In the genomic region with DNA sequence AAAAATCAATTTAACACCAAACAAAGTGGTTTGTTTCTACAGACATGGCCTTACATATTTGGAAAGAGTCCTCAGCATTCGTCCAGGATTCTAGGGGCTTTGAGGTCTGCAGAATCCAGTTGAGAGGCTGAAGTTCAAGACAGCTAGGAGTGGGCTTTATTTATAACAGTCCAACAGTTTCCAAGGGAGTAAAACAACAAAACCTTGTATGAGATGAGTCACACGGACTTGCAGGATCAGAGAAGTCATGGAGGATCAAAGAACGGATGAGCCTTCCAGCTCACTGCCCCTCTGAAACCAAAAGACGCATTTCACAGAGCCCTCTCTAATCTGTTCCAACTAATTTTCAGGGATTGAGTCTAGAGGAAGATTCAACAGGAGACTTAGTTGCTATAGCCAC, we compare ENCODE assay signal across 2 cellular contexts.
TF ChIP-seq lines count a peak whose summit lies in the region.

No MANE protein-coding gene starts in this region.

TF ChIP-seq in SK-N-SH, 30 proteins besides CTCF, POLR2A, EP300 and RAD21:
- no peak for TF ChIP-seq GABPA (IDR thresholded peaks at IDR 0.05; ENCODE audit: low read depth)
- no peak for TF ChIP-seq MXI1 (IDR thresholded peaks at IDR 0.05; ENCODE audit: low read depth, low read length)
- TF ChIP-seq MAX (IDR thresholded peaks at IDR 0.05; ENCODE audit: low read depth): no peak
- TF ChIP-seq EZH2phosphoT487 (IDR thresholded peaks at IDR 0.05; ENCODE audit: borderline replicate concordance, low read depth): no peak
- TF ChIP-seq FOSL2 (IDR thresholded peaks at IDR 0.05; ENCODE audit: borderline replicate concordance, low read depth): no peak
- TF ChIP-seq SMC3 (IDR thresholded peaks at IDR 0.05; ENCODE audit: low read depth, low read length): no peak
- no peak for TF ChIP-seq NFIC (IDR thresholded peaks at IDR 0.05; ENCODE audit: borderline replicate concordance)
- TF ChIP-seq, protein P1, sequence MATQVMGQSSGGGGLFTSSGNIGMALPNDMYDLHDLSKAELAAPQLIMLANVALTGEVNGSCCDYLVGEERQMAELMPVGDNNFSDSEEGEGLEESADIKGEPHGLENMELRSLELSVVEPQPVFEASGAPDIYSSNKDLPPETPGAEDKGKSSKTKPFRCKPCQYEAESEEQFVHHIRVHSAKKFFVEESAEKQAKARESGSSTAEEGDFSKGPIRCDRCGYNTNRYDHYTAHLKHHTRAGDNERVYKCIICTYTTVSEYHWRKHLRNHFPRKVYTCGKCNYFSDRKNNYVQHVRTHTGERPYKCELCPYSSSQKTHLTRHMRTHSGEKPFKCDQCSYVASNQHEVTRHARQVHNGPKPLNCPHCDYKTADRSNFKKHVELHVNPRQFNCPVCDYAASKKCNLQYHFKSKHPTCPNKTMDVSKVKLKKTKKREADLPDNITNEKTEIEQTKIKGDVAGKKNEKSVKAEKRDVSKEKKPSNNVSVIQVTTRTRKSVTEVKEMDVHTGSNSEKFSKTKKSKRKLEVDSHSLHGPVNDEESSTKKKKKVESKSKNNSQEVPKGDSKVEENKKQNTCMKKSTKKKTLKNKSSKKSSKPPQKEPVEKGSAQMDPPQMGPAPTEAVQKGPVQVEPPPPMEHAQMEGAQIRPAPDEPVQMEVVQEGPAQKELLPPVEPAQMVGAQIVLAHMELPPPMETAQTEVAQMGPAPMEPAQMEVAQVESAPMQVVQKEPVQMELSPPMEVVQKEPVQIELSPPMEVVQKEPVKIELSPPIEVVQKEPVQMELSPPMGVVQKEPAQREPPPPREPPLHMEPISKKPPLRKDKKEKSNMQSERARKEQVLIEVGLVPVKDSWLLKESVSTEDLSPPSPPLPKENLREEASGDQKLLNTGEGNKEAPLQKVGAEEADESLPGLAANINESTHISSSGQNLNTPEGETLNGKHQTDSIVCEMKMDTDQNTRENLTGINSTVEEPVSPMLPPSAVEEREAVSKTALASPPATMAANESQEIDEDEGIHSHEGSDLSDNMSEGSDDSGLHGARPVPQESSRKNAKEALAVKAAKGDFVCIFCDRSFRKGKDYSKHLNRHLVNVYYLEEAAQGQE (IDR thresholded peaks at IDR 0.05; ENCODE audit: low read depth, low read length): no peak
- TF ChIP-seq, protein P2, sequence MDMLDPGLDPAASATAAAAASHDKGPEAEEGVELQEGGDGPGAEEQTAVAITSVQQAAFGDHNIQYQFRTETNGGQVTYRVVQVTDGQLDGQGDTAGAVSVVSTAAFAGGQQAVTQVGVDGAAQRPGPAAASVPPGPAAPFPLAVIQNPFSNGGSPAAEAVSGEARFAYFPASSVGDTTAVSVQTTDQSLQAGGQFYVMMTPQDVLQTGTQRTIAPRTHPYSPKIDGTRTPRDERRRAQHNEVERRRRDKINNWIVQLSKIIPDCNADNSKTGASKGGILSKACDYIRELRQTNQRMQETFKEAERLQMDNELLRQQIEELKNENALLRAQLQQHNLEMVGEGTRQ (IDR thresholded peaks at IDR 0.05; ENCODE audit: borderline replicate concordance, low read depth, low read length): no peak
- TF ChIP-seq RCOR1 (IDR thresholded peaks at IDR 0.05; ENCODE audit: low read length): no peak
- TF ChIP-seq MEF2A (IDR thresholded peaks at IDR 0.05; ENCODE audit: borderline replicate concordance, low read depth): no peak
- TF ChIP-seq YY1 (IDR thresholded peaks at IDR 0.05; ENCODE audit: low read depth): no peak
- TF ChIP-seq FOXJ3 (CRISPR knock-in tag; IDR thresholded peaks at IDR 0.05): no peak
- no peak for TF ChIP-seq NRF1 (IDR thresholded peaks at IDR 0.05; ENCODE audit: low read depth, low read length)
- no peak for TF ChIP-seq ELF1 (IDR thresholded peaks at IDR 0.05)
- TF ChIP-seq JUND (IDR thresholded peaks at IDR 0.05): no peak

TF ChIP-seq in H1, 55 proteins besides CTCF, POLR2A, EP300 and RAD21:
- TF ChIP-seq TEAD4 (IDR thresholded peaks at IDR 0.05; ENCODE audit: low read depth, low read length) (no peak), HDAC6 (IDR thresholded peaks at IDR 0.05; ENCODE audit: low read depth, low read length) (no peak), BACH1 (IDR thresholded peaks at IDR 0.05; ENCODE audit: low read length) (no peak), POLR2AphosphoS5 (IDR thresholded peaks at IDR 0.05; ENCODE audit: low read depth, low read length) (no peak), ZNF274 (IDR thresholded peaks at IDR 0.05; ENCODE audit: borderline replicate concordance, extremely low read depth, low read length) (no peak), SRF (IDR thresholded peaks at IDR 0.05; ENCODE audit: low read depth, low read length) (no peak), RFX5 (IDR thresholded peaks at IDR 0.05; ENCODE audit: borderline replicate concordance, low read depth, low read length) (no peak), KDM4A (IDR thresholded peaks at IDR 0.05; ENCODE audit: low read depth, low read length, severe bottlenecking) (no peak), POU5F1 (IDR thresholded peaks at IDR 0.05; ENCODE audit: low read depth, low read length) (no peak), NANOG (IDR thresholded peaks at IDR 0.05; ENCODE audit: insufficient read depth, low read depth, low read length, poor library complexity, severe bottlenecking) (no peak), NRF1 (IDR thresholded peaks at IDR 0.05; ENCODE audit: low read depth, low read length) (no peak)
- TF ChIP-seq, protein P3, sequence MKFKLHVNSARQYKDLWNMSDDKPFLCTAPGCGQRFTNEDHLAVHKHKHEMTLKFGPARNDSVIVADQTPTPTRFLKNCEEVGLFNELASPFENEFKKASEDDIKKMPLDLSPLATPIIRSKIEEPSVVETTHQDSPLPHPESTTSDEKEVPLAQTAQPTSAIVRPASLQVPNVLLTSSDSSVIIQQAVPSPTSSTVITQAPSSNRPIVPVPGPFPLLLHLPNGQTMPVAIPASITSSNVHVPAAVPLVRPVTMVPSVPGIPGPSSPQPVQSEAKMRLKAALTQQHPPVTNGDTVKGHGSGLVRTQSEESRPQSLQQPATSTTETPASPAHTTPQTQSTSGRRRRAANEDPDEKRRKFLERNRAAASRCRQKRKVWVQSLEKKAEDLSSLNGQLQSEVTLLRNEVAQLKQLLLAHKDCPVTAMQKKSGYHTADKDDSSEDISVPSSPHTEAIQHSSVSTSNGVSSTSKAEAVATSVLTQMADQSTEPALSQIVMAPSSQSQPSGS (IDR thresholded peaks at IDR 0.05; ENCODE audit: low read length): no peak
- TF ChIP-seq, protein P2 (IDR thresholded peaks at IDR 0.05; ENCODE audit: low read length): no peak
- TF ChIP-seq, protein P4, sequence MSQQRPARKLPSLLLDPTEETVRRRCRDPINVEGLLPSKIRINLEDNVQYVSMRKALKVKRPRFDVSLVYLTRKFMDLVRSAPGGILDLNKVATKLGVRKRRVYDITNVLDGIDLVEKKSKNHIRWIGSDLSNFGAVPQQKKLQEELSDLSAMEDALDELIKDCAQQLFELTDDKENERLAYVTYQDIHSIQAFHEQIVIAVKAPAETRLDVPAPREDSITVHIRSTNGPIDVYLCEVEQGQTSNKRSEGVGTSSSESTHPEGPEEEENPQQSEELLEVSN (IDR thresholded peaks at IDR 0.05): no peak
